ENCODE assay signal across 8 cellular contexts in the genomic region with DNA sequence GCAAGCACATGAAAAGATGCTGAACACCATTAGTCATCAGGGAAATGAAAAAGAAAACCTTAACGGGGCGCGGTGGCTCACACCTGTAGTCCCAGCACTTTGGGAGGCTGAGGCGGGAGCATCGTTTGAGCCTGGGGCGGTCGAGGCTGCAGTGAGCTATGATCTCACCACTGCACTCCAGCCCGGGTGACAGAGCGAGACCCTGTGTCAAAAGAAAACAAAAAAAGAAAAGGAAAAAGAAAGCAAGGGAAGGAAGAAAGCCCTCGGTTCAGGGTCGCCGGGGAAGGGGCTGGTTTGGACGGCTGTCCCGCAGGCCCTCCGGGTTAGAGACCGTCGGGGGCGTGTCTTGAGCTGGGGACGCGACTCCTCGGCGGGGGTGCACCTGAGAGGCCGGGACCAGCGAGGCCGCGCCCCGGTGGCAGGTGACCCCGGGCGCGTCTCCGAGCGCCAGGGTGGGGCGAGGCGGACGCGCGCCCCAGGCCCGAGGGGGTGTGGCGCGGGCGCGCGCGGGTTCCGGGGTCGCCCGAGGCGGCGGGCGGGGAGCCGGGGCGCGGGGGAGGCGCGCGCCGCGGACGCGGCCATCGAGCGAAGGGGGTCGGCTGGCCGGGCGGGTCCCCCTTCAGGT. TPM values are rescaled to one million over a fixed set of nuclear protein-coding genes. Genes with fewer than 3 reads are reported as not detected.
A peak's percentile ranks its signal among the peaks of the same experiment; 100 is the strongest.
DNase-seq lines count a peak whose midpoint lies in the region; ATAC-seq and TF ChIP-seq lines count a peak whose summit lies in the region.

No MANE protein-coding gene starts in this region.

- in situ Hi-C loops in brain microvascular endothelial cell (cut with HindIII; ENCODE audit: low pct_ligation_motif_present, low sequenced_read_pairs), result no loop called here

- H3K27me3 ChIP-seq in SJSA1 (replicated peaks), result no peaks in the 10 kb centered on the region
- no peaks in the 10 kb centered on the region for H3K27me3 ChIP-seq in brain microvascular endothelial cell (replicated peaks)

- H3K27ac ChIP-seq in C4-2B (peak overlapping the region; percentile 69), SJSA1 (no peak overlapping the region), brain microvascular endothelial cell (peak overlapping the region; percentile 87)

- intact Hi-C loops in left colon (cut with DNase I, micrococcal nuclease) (no loop called here), posterior vena cava (cut with DNase I) (loop anchor here in 1 of 2 donors (10.0 kb wide), 1 partner anchor 1573 kb away; no protein-coding TSS in a partner anchor)

- DNase-seq in SJSA1 (ENCODE audit: low read depth in 1 of 2, low spot score in 2 of 2), result no peak
- DNase-seq in brain microvascular endothelial cell, result no peak
- DNase-seq in left colon, result peak; percentile 62 to 71
- peak; percentile 28 for DNase-seq in stimulated activated CD8-positive, alpha-beta memory T cell treated with anti-CD3 and anti-CD28 coated beads, Interleukin-12 subunit alpha, Interleukin-12 subunit beta, amount 100 ng/mL, for 1 hour (ENCODE audit: low read depth)
- no peak for DNase-seq in posterior vena cava (ENCODE audit: low spot score)

- H3K4me3 ChIP-seq in SJSA1, result peak overlapping the region; percentile 37
- H3K4me3 ChIP-seq in brain microvascular endothelial cell (ENCODE audit: low read depth, low read length), result peak overlapping the region; percentile 51

- peaks cover 12% of the 10 kb centered on the region for H3K4me1 ChIP-seq in SJSA1 (replicated peaks)

- H3K9me3 ChIP-seq in SJSA1 (replicated peaks), result no peaks in the 10 kb centered on the region

- peak; percentile 62 for ATAC-seq in GM19328 (IDR thresholded peaks at IDR 0.05; ENCODE audit: unreplicated experiment)
- peak; percentile 44 for ATAC-seq in HG03521 (IDR thresholded peaks at IDR 0.05; ENCODE audit: unreplicated experiment)
- ATAC-seq in left colon, result peak; percentile 82

- TF ChIP-seq CTCF in C4-2B (conservative IDR thresholded peaks at IDR 0.05), result no peak
- TF ChIP-seq CTCF in brain microvascular endothelial cell (IDR thresholded peaks at IDR 0.05; ENCODE audit: low read depth, low read length, missing control alignments), result no peak

- H3K36me3 ChIP-seq in SJSA1, result no peaks in the 10 kb centered on the region; the same call in 1 of the 2 replicates
- H3K36me3 ChIP-seq in brain microvascular endothelial cell (replicated peaks), result peaks cover 11% of the 10 kb centered on the region

RNA-seq across cellular contexts. Expression of gene PLXNA3, which starts 0.5 kb away (rescaled TPM):
- 0.32 and 0.47 TPM in 2 replicates for total RNA-seq in SJSA1 (2014; rRNA removed; shearing (Covaris generic))
- total RNA-seq in left colon, result 10 to 100 TPM; 48.9 to 68.2 TPM
- total RNA-seq in posterior vena cava, result 10 to 100 TPM; 23.7 to 31.1 TPM

RNA-seq across cellular contexts. Expression of gene FAM50A, which starts 13.7 kb away (rescaled TPM):
- 54.3 and 70.5 TPM in 2 replicates for total RNA-seq in SJSA1 (2014; rRNA removed; shearing (Covaris generic))
- total RNA-seq in left colon, result 10 to 100 TPM; 44.4 to 56.7 TPM
- 10 to 100 TPM; 52.7 to 63.3 TPM for total RNA-seq in posterior vena cava

RNA-seq across cellular contexts. Expression of gene GDI1, which starts 20.6 kb away (rescaled TPM):
- total RNA-seq in SJSA1 (2014; rRNA removed; shearing (Covaris generic)), result 178 and 208 TPM in 2 replicates
- total RNA-seq in left colon, result 10 to 100 TPM; 63.3 to 65.0 TPM
- total RNA-seq in posterior vena cava, result 100 to 1,000 TPM; 106 to 108 TPM

RNA-seq across cellular contexts. Expression of gene LAGE3, which starts 21.5 kb away (rescaled TPM):
- total RNA-seq in SJSA1 (2014; rRNA removed; shearing (Covaris generic)), result 42.5 and 47.7 TPM in 2 replicates
- total RNA-seq in left colon (10 to 100 TPM in 1 of 2 donors, 1 to 10 TPM in 1; 9.8 to 11.5 TPM), posterior vena cava (10 to 100 TPM; 10.2 to 15.0 TPM)

RNA-seq across cellular contexts. Expression of gene UBL4A, which starts 28.8 kb away (rescaled TPM):
- total RNA-seq in SJSA1 (2014; rRNA removed; shearing (Covaris generic)), result 23.7 and 39.1 TPM in 2 replicates
- total RNA-seq in left colon (10 to 100 TPM; 30.5 to 34.5 TPM), posterior vena cava (10 to 100 TPM; 30.1 TPM)

Comparison
In these comparisons a context has a peak if more than half of its experiments do, and no peak if none do; other contexts are left out.
1. DNase-seq: peak in left colon (2 of 2) and stimulated activated CD8-positive, alpha-beta memory T cell treated with anti-CD3 and anti-CD28 coated beads, Interleukin-12 subunit alpha, Interleukin-12 subunit beta, amount 100 ng/mL, for 1 hour (single experiment); none in SJSA1 (0 of 2), brain microvascular endothelial cell (single experiment) and posterior vena cava (single experiment).
2. RNA of gene PLXNA3, which starts 0.5 kb away (total RNA-seq): 48.9 to 68.2 TPM in left colon and 23.7 to 31.1 TPM in posterior vena cava; 0.32 to 0.47 TPM in SJSA1; every median in the first group is over 10 times any median in the second.
3. Peak in every context shown above with its lines, with median percentiles within 50 percentile points of each other: ATAC-seq.